Comparison of ENCODE assay signal across 8 cellular contexts in genomic region chr13:110944121-110944967, GRCh38. TPM values are rescaled to one million over a fixed set of nuclear protein-coding genes. Genes with fewer than 3 reads are reported as not detected.
A peak's percentile ranks its signal among the peaks of the same experiment; 100 is the strongest.
DNase-seq lines count a peak whose midpoint lies in the region; ATAC-seq, FAIRE-seq and TF ChIP-seq lines count a peak whose summit lies in the region.

No MANE protein-coding gene starts in this region.

- in situ Hi-C loops in ACHN (cut with HindIII; ENCODE audit: low pct_ligation_motif_present, low pct_unique_long_range_greater_than_20kb, low sequenced_read_pairs) = no loop called here
- in situ Hi-C loops in HepG2 (cut with HindIII; ENCODE audit: extremely low pct_ligation_motif_present, low pct_unique_long_range_greater_than_20kb) = loop anchor here (10.0 to 25.0 kb wide), 2 partner anchors 90 to 268 kb away; no protein-coding TSS in a partner anchor

- POLR2A ChIA-PET in HepG2 (lab: Yijun Ruan, JAX) = no interaction called here

- peak; percentile 67 for FAIRE-seq in HepG2 (lab: Jason Lieb, UNC)

- no peak overlapping the region for H3K4me2 ChIP-seq in HepG2 (ENCODE audit: low read depth, low read length)

- H3K4me3 Mint-ChIP-seq in brain = no peak overlapping the region

- DNase-seq in ACHN (peak; percentile 61), GM12864 (ENCODE audit: low read depth) (no peak), NOMO-1 treated with DMSO at 0.1 percent for 48 hours (lab: John Stamatoyannopoulos, UW; ENCODE audit: unreplicated experiment) (peak; percentile 73), HepG2 (ENCODE audit: low spot score) (peak; percentile 52), activated gamma-delta T cell treated with Interleukin-2 at 50 U/mL for 16 hours (no peak)

- TF ChIP-seq EP300 in HepG2 (IDR thresholded peaks at IDR 0.05; ENCODE audit: low read depth in 2 of 2, low read length in 2 of 2) (no peak), HepG2 (CRISPR knock-in tag; IDR thresholded peaks at IDR 0.05; ENCODE audit: borderline replicate concordance) (no peak)

- H3K79me2 ChIP-seq in HepG2 (ENCODE audit: insufficient read depth, low read length) = no peaks in the 10 kb centered on the region

- H3K36me3 Mint-ChIP-seq in brain = no peaks in the 10 kb centered on the region

- TF ChIP-seq CTCF in GM12864 (IDR thresholded peaks at IDR 0.05; ENCODE audit: low read depth, low read length, missing control alignments) (peak; percentile 59), brain (conservative IDR thresholded peaks at IDR 0.05) (peak; percentile 71 to 72), HepG2 (CRISPR knock-in tag; IDR thresholded peaks at IDR 0.05) (peak; percentile 85)

- peak; percentile 71 for TF ChIP-seq RAD21 in HepG2 (CRISPR knock-in tag; IDR thresholded peaks at IDR 0.05)

- H3K27ac ChIP-seq in HepG2 (ENCODE audit: extremely low read length, insufficient read depth, low read length) = no peak overlapping the region

- H3K27me3 ChIP-seq in HepG2 (ENCODE audit: control insufficient read depth in 1 of 2, insufficient read depth in 2 of 2, low read length in 2 of 2) = peaks cover 4 to 15% of the 10 kb centered on the region in 2 experiments; a peak in 2 of 5 replicates

- H3K9me3 Mint-ChIP-seq in brain = no peaks in the 10 kb centered on the region

- peaks cover 14% of the 10 kb centered on the region for H3K4me1 Mint-ChIP-seq in brain

- no peaks in the 10 kb centered on the region for H3K9me3 ChIP-seq in HepG2 (ENCODE audit: low read length)

- peak; percentile 60 for ATAC-seq in HG02938 (IDR thresholded peaks at IDR 0.05; ENCODE audit: unreplicated experiment)
- ATAC-seq in HepG2 = peak; percentile 96
- ATAC-seq in GM18907 (IDR thresholded peaks at IDR 0.05; ENCODE audit: unreplicated experiment) = no peak

- no peak for TF ChIP-seq POLR2A in HepG2 (IDR thresholded peaks at IDR 0.05; ENCODE audit: insufficient read depth in 1 of 2, low read depth in 2 of 2, low read length in 2 of 2)

- WGBS in HepG2 (ENCODE audit: low lambda C conversion rate) = under 1% methylated on average over 5 of the region's 8 CpGs

- no peaks in the 10 kb centered on the region for H4K20me1 ChIP-seq in HepG2 (ENCODE audit: insufficient read depth, low read length)

- no peak overlapping the region for H2AFZ ChIP-seq in HepG2 (ENCODE audit: low read length)

- no peaks in the 10 kb centered on the region for H3K36me3 ChIP-seq in HepG2 (replicated peaks in 1 of 2; ENCODE audit: control insufficient read depth in 1 of 2, insufficient read depth in 2 of 2, low read length in 2 of 2)

- CTCF ChIA-PET in HepG2 (lab: Yijun Ruan, JAX; ENCODE audit: low intra/inter-chr PET ratio, low total read pairs) = interaction anchor here (0.8 to 2.9 kb wide), 2 partner anchors 106 to 279 kb away, joined by 3 to 25 read pairs; no protein-coding TSS in a partner anchor

- H3K27ac Mint-ChIP-seq in brain = peak overlapping the region in 3 of 5 experiments; percentile 26 to 68 (median 63)

- intact Hi-C loops in HepG2 (cut with micrococcal nuclease; ENCODE audit: unreplicated experiment) = loop anchor here (1.0 to 10.0 kb wide), 2 partner anchors 106 to 270 kb away; no protein-coding TSS in a partner anchor

- no TSS peak for BruUV-seq in HepG2 (replicated peaks; lab: Mats Ljungman, UMichigan)

- H3K27me3 Mint-ChIP-seq in brain = peaks cover 15% of the 10 kb centered on the region

- no peak overlapping the region for H3K9ac ChIP-seq in HepG2 (ENCODE audit: insufficient read depth, low read depth, low read length)

- H3K4me1 ChIP-seq in HepG2 (ENCODE audit: insufficient read depth, low read length) = no peaks in the 10 kb centered on the region

- H3K4me3 ChIP-seq in GM12864 (ENCODE audit: low read depth, low read length) (no peak overlapping the region), HepG2 (replicated peaks in 1 of 3; ENCODE audit: insufficient read depth in 1 of 3, low read depth in 2 of 3, low read length in 3 of 3) (no peak overlapping the region)

TF ChIP-seq in HepG2, 621 proteins besides CTCF, POLR2A, EP300 and RAD21:
- TF ChIP-seq FOXA1 (IDR thresholded peaks at IDR 0.05) (no peak), FOXA1 (CRISPR knock-in tag; IDR thresholded peaks at IDR 0.05) (0 out of 2 replicates have a peak, but pooled peaks have one; percentile 3), CEBPG (CRISPR knock-in tag; IDR thresholded peaks at IDR 0.05) (peak; percentile 61; the same call in 1 of the 2 replicates), XRCC5 (optimal IDR thresholded peaks at IDR 0.05; ENCODE audit: low read length) (peak; percentile 65), FLYWCH1 (CRISPR knock-in tag; IDR thresholded peaks at IDR 0.05) (no peak), ZNF7 (CRISPR knock-in tag; IDR thresholded peaks at IDR 0.05) (peak; percentile 51; the same call in 1 of the 2 replicates), STAG1 (CRISPR knock-in tag; IDR thresholded peaks at IDR 0.05) (peak; percentile 86), SRSF4 (IDR thresholded peaks at IDR 0.05; ENCODE audit: low read depth, low read length, poor library complexity, severe bottlenecking) (no peak), CEBPB (IDR thresholded peaks at IDR 0.05; ENCODE audit: borderline replicate concordance, low read depth, low read length) (peak; percentile 67), SMC3 (IDR thresholded peaks at IDR 0.05; ENCODE audit: low read length) (peak; percentile 93)

RNA-seq across cellular contexts. Expression of gene ANKRD10, which starts 29.5 kb away (rescaled TPM):
- polyA plus RNA-seq in brain (ENCODE audit: insufficient read depth, low read depth, low replicate concordance) = 52.5 TPM
- total RNA-seq in HepG2 (2016; rRNA removed; fragmentation: Illumina TruSeq; extraction: Trizol) = 59.6 and 108 TPM in 2 replicates
- total RNA-seq in HepG2 (2016; cell fraction: cytosol; rRNA removed; fragmentation: Illumina TruSeq; extraction: Trizol; ENCODE audit: low read depth) = 10.2 and 11.9 TPM in 2 replicates
- 59.3 and 98.0 TPM in 2 replicates for total RNA-seq in HepG2 (2016; cell fraction: insoluble cytoplasmic fraction; rRNA removed; fragmentation: Illumina TruSeq; extraction: Trizol)
- total RNA-seq in HepG2 (2016; cell fraction: membrane; rRNA removed; fragmentation: Illumina TruSeq; extraction: Trizol) = 24.2 and 38.1 TPM in 2 replicates
- total RNA-seq in HepG2 (2016; cell fraction: nucleus; rRNA removed; fragmentation: Illumina TruSeq; extraction: Trizol) = 241 and 262 TPM in 2 replicates
- polyA plus RNA-seq in HepG2 (2011; rRNA removed) = 102 and 115 TPM in 2 replicates
- 39.3 and 39.6 TPM in 2 replicates for polyA plus RNA-seq in HepG2 (2011; cell fraction: cytosol; rRNA removed)
- polyA plus RNA-seq in HepG2 (2011; cell fraction: nucleus; rRNA removed) = 243 and 276 TPM in 2 replicates
- 63.9 and 67.7 TPM in 2 replicates for polyA plus RNA-seq in HepG2 (2012)
- polyA plus RNA-seq in HepG2 (2016; cell fraction: cytosol; fragmentation: Illumina TruSeq; extraction: Trizol; ENCODE audit: low read depth) = 5.5 and 5.7 TPM in 2 replicates
- polyA plus RNA-seq in HepG2 (2016; cell fraction: insoluble cytoplasmic fraction; fragmentation: Illumina TruSeq; extraction: Trizol; ENCODE audit: low read depth) = 41.1 and 41.5 TPM in 2 replicates
- polyA plus RNA-seq in HepG2 (2016; cell fraction: membrane; fragmentation: Illumina TruSeq; extraction: Trizol; ENCODE audit: low read depth) = 14.4 and 23.2 TPM in 2 replicates
- polyA plus RNA-seq in HepG2 (2016; cell fraction: nucleus; fragmentation: Illumina TruSeq; extraction: Trizol; ENCODE audit: insufficient read depth, low read depth) = 283 and 324 TPM in 2 replicates
- 88.1 and 160 TPM in 2 replicates for polyA minus RNA-seq in HepG2 (2011; rRNA and poly(A)+ RNA removed; ENCODE audit: low replicate concordance)
- 46.2 and 49.6 TPM in 2 replicates for polyA minus RNA-seq in HepG2 (2011; cell fraction: cytosol; rRNA and poly(A)+ RNA removed)
- 521 and 529 TPM in 2 replicates for polyA minus RNA-seq in HepG2 (2011; cell fraction: nucleus; rRNA and poly(A)+ RNA removed)

Comparison
In these comparisons a context has a peak if more than half of its experiments do, and no peak if none do; other contexts are left out.
1. DNase-seq: peak in ACHN (single experiment), NOMO-1 treated with DMSO at 0.1 percent for 48 hours (single experiment) and HepG2 (single experiment); none in GM12864 (single experiment) and activated gamma-delta T cell treated with Interleukin-2 at 50 U/mL for 16 hours (single experiment).
2. Peak in every context shown above with its lines, with median percentiles within 50 percentile points of each other: CTCF ChIP-seq.